Comparison of ENCODE assay signal across 8 cellular contexts in genomic region chr20:52191132-52191435, GRCh38.
A peak's percentile ranks its signal among the peaks of the same experiment; 100 is the strongest.
DNase-seq lines count a peak whose midpoint lies in the region; ATAC-seq lines count a peak whose summit lies in the region.

No MANE protein-coding gene starts in this region.

- H3K27me3 Mint-ChIP-seq in T-helper 2 cell treated with Interferon-gamma antibody and Interleukin-4, amounts not matched to agents 5 μg/mL and 100 μg/mL, for 36 hours (ENCODE audit: low read depth), result no peaks in the 10 kb centered on the region

- DNase-seq in T-helper 2 cell treated with Interferon-gamma antibody and Interleukin-4, amounts not matched to agents 5 μg/mL and 100 μg/mL, for 36 hours (ENCODE audit: low spot score), result no peak
- DNase-seq in T-helper 2 cell (no peak), T1000 (lab: John Stamatoyannopoulos, UW) (peak; percentile 73), fibroblast of peridontal ligament (ENCODE audit: extremely low read depth) (peak; percentile 30), nucleus accumbens (lab: John Stamatoyannopoulos, UW) (peak in 38 of 56 donors; percentile 15 to 83 (median 68)), kidney tubule cell (ENCODE audit: low spot score) (no peak)

- H3K4me1 Mint-ChIP-seq in T-helper 2 cell treated with Interferon-gamma antibody and Interleukin-4, amounts not matched to agents 5 μg/mL and 100 μg/mL, for 36 hours (ENCODE audit: low read depth), result peaks cover 17% of the 10 kb centered on the region

- H3K9me3 Mint-ChIP-seq in T-helper 2 cell treated with Interferon-gamma antibody and Interleukin-4, amounts not matched to agents 5 μg/mL and 100 μg/mL, for 36 hours, result no peaks in the 10 kb centered on the region

- H3K36me3 Mint-ChIP-seq in T-helper 2 cell treated with Interferon-gamma antibody and Interleukin-4, amounts not matched to agents 5 μg/mL and 100 μg/mL, for 36 hours (ENCODE audit: low read depth), result no peaks in the 10 kb centered on the region

- ATAC-seq in HG02970 (IDR thresholded peaks at IDR 0.05; ENCODE audit: low FRiP score, unreplicated experiment) (peak; percentile 22), HG03159 (IDR thresholded peaks at IDR 0.05; ENCODE audit: unreplicated experiment) (no peak)

- H3K27ac Mint-ChIP-seq in T-helper 2 cell treated with Interferon-gamma antibody and Interleukin-4, amounts not matched to agents 5 μg/mL and 100 μg/mL, for 36 hours, result peak overlapping the region; percentile 85

- peak overlapping the region; percentile 93 for H3K4me3 Mint-ChIP-seq in T-helper 2 cell treated with Interferon-gamma antibody and Interleukin-4, amounts not matched to agents 5 μg/mL and 100 μg/mL, for 36 hours

Comparison
In these comparisons a context has a peak if more than half of its experiments do, and no peak if none do; other contexts are left out.
1. DNase-seq: peak in T1000 (single experiment), fibroblast of peridontal ligament (single experiment) and nucleus accumbens (38 of 56); none in T-helper 2 cell treated with Interferon-gamma antibody and Interleukin-4, amounts not matched to agents 5 μg/mL and 100 μg/mL, for 36 hours (single experiment), T-helper 2 cell (0 of 5) and kidney tubule cell (single experiment).